Comparison of ENCODE assay signal across 7 cellular contexts in the genomic region with DNA sequence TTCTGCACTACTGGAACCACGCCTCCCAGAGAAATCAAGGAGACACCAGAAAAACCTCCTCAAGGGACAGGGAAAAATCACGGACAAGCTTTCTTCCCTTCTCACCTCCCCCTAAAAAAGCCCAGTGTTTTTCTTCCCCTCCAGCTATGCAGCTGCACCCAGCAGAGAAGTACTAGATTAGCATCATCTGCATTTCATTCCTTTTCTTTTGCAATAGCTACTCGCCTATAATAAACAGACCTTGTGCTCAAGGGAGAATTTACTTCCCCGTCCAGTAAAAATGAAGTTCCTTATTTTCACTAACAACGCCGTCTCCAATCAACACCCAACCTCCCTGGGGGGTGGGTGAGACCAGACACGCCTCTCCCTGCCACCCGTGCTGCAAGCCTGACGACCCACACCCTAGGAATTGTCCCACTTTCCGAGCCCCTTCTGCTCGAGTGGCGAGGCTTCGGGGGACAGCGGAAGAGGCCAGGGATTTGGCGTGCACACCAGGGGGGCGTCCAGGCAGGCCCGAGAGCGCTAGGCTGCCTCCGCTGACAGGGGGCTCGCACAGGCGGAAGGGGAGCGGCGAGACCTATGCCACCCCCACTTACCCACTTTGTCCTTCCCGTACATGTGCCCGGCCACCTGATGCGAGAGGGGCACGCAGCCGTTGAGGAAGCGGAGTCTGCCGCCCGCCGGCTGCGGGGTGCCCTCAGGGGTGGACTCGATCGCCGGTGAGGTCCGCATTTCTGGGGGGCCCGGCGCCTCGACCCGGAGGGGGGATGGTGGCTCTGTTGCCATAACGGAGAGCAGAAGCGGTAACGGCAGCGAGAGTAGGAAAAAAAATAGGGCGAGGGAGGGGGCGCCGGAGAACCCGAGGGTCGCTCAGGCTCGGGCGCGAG. TPM values are rescaled to one million over a fixed set of nuclear protein-coding genes. Genes with fewer than 3 reads are reported as not detected.
DNase-seq lines count a peak whose midpoint lies in the region; ATAC-seq and TF ChIP-seq lines count a peak whose summit lies in the region.

No MANE protein-coding gene starts in this region.

- no peak for TF ChIP-seq CTCF in GM13977 (IDR thresholded peaks at IDR 0.05; ENCODE audit: extremely low read depth, insufficient read depth, missing control alignments)
- TF ChIP-seq CTCF in fibroblast of the aortic adventitia (IDR thresholded peaks at IDR 0.05; ENCODE audit: insufficient read depth, low read length), result no peak
- no peak for TF ChIP-seq CTCF in thoracic aorta (IDR thresholded peaks at IDR 0.05)

- H3K27me3 Mint-ChIP-seq in naive B cell, result no peaks in the 10 kb centered on the region

- H3K9me3 Mint-ChIP-seq in naive B cell, result peaks cover 0 to 1% (median 0%) of the 10 kb centered on the region in 7 donors

- peak overlapping the region; percentile 92 for H3K27ac ChIP-seq in thoracic aorta

- peaks cover 20 to 61% (median 30%) of the 10 kb centered on the region in 3 donors for H3K4me1 Mint-ChIP-seq in naive B cell

- H3K9me3 ChIP-seq in thoracic aorta, result no peaks in the 10 kb centered on the region

- ATAC-seq in HG02852 (IDR thresholded peaks at IDR 0.05; ENCODE audit: unreplicated experiment) (peak; percentile 3), naive B cell (ENCODE audit: low read depth in 2 of 2) (peak; percentile 33 to 39), thoracic aorta (ENCODE audit: insufficient number of reproducible peaks, low FRiP score, low read depth) (peak; percentile 28)

- H3K4me3 Mint-ChIP-seq in naive B cell, result peak overlapping the region; percentile 97 to 100 (median 100)

- H3K27ac Mint-ChIP-seq in naive B cell, result peak overlapping the region; percentile 99 to 100 (median 100)

- in situ Hi-C loops in GM13977 (cut with MboI; ENCODE audit: low pct_unique_long_range_greater_than_20kb, low sequenced_read_pairs, unreplicated experiment), result no loop called here

- peaks cover 8 to 22% of the 10 kb centered on the region in 2 donors for H3K4me1 ChIP-seq in thoracic aorta (ENCODE audit: control insufficient read depth in 1 of 2, low read depth in 2 of 2)

- no peaks in the 10 kb centered on the region for H3K36me3 ChIP-seq in thoracic aorta

- H3K4me3 ChIP-seq in fibroblast of the aortic adventitia (ENCODE audit: low read depth, low read length) (peak overlapping the region; percentile 88), thoracic aorta (peak overlapping the region; percentile 88)

- peak; percentile 42 for DNase-seq in GM13977 (ENCODE audit: low spot score)
- DNase-seq in OCI-M1 (lab: John Stamatoyannopoulos, UW), result peak; percentile 93
- DNase-seq in activated effector memory CD4-positive, alpha-beta T cell treated with Interleukin-2 at 50 U/mL for 16 hours, result peak; percentile 14
- DNase-seq in fibroblast of the aortic adventitia (ENCODE audit: low read depth), result peak; percentile 63
- DNase-seq in naive B cell, result peak; percentile 85
- peak; percentile 7 for DNase-seq in thoracic aorta (ENCODE audit: low spot score)

- no peaks in the 10 kb centered on the region for H3K27me3 ChIP-seq in thoracic aorta (replicated peaks; ENCODE audit: insufficient read depth)

- H3K36me3 Mint-ChIP-seq in naive B cell, result no peaks in the 10 kb centered on the region

RNA-seq across cellular contexts. Expression of gene IPMK, which starts 0.6 kb away (rescaled TPM):
- total RNA-seq in fibroblast of the aortic adventitia (ENCODE audit: low replicate concordance) (3.0 and 7.3 TPM in 2 replicates), thoracic aorta (1 to 10 TPM; 1.5 to 7.5 TPM)
- 1 to 10 TPM; 2.3 to 4.8 (median 3.3) TPM for polyA plus RNA-seq in naive B cell (ENCODE audit: low read depth in 6 of 6)

RNA-seq across cellular contexts. Expression of gene CISD1, which starts 1.9 kb away (rescaled TPM):
- total RNA-seq in fibroblast of the aortic adventitia (ENCODE audit: low replicate concordance), result 63.8 and 82.9 TPM in 2 replicates
- 10 to 100 TPM; 27.7 to 47.2 (median 33.4) TPM for polyA plus RNA-seq in naive B cell (ENCODE audit: low read depth in 6 of 6)
- total RNA-seq in thoracic aorta, result 1 to 10 TPM; 6.8 to 7.5 TPM

Comparison
In these comparisons a context has a peak if more than half of its experiments do, and no peak if none do; other contexts are left out.
1. Peak in every context shown above with its lines: DNase-seq, ATAC-seq, H3K4me3 ChIP-seq and H3K27ac ChIP-seq.
2. DNase-seq: peak in every context shown above with its lines; median percentile 93 in OCI-M1; 85 in naive B cell; 63 in fibroblast of the aortic adventitia; 42 in GM13977; 14 in activated effector memory CD4-positive, alpha-beta T cell treated with Interleukin-2 at 50 U/mL for 16 hours; 7 in thoracic aorta.